ENCODE assay signal across 16 cellular contexts in genomic region chr1:102937401-102937800, GRCh38.
"Had no signal": no experiment of that assay in that cellular context is flagged by ENCODE, and none has a peak within 500 bp of the region (broad histone marks: within the 10 kb centered on the region; RNA-seq: fewer than 3 reads in every experiment).

No MANE protein-coding gene starts in this region.

- ATAC-seq: heart left ventricle; left lobe of liver; naive thymus-derived CD4-positive, alpha-beta T cell had no signal

- H3K27me3 ChIP-seq: dorsolateral prefrontal cortex, heart left ventricle, ovary, right atrium auricular region had no signal

- H3K4me1 ChIP-seq: heart left ventricle, right atrium auricular region had no signal

- H3K27ac ChIP-seq: dorsolateral prefrontal cortex, heart left ventricle, ovary, right atrium auricular region had no signal

- H3K4me3 ChIP-seq: dorsolateral prefrontal cortex, heart left ventricle, ovary, right atrium auricular region had no signal

- H3K36me3 ChIP-seq: heart left ventricle, ovary, right atrium auricular region had no signal

- DNase-seq: cortex of kidney; dorsolateral prefrontal cortex; effector CD8-positive, alpha-beta T cell; heart left ventricle; hippocampal formation; islet precursor cell; mammary epithelial cell; naive thymus-derived CD4-positive, alpha-beta T cell; nephron progenitor cell; ovary; small intestine; stimulated activated CD4-positive, alpha-beta T cell treated with anti-CD3 and anti-CD28 coated beads, Interleukin-12 subunit alpha, Interleukin-12 subunit beta, amount 100 ng/mL, for 4 hours; stimulated activated naive CD4-positive, alpha-beta T cell; trophoblast cell had no signal
